ENCODE assay signal across 26 cellular contexts in genomic region chr5:132764671-132765070, GRCh38. TPM values are rescaled to one million over a fixed set of nuclear protein-coding genes. Genes with fewer than 3 reads are reported as not detected.
DNase-seq lines count a peak whose midpoint lies in the region; ATAC-seq, FAIRE-seq and TF ChIP-seq lines count a peak whose summit lies in the region.
"Had no signal": no experiment of that assay in that cellular context is flagged by ENCODE, and none has a peak within 500 bp of the region (broad histone marks: within the 10 kb centered on the region; RNA-seq: fewer than 3 reads in every experiment).

No MANE protein-coding gene starts in this region.

- H3K27ac Mint-ChIP-seq in activated CD4-positive, alpha-beta T cell treated with anti-CD3 and anti-CD28 coated beads, Interleukin-2, amount 10 ng/mL, durations not matched to agents 24 days and 14 days = peak overlapping the region; percentile 6
- H3K27ac Mint-ChIP-seq in activated CD4-positive, alpha-beta T cell treated with anti-CD3 and anti-CD28 coated beads for 36 hours = no peak overlapping the region
- H3K27ac Mint-ChIP-seq: CD4-positive, alpha-beta T cell; GM23338 had no signal

- H3K79me1 ChIP-seq in neuronal stem cell (ENCODE audit: low read depth, low read length) = peaks cover 7% of the 10 kb centered on the region

- CTCF ChIA-PET in activated CD4-positive, alpha-beta T cell treated with anti-CD3 and anti-CD28 coated beads for 36 hours (lab: Charles Lee) = interaction anchor here (0.7 to 1.4 kb wide), 2 partner anchors 118 to 126 kb away, joined by 3 read pairs; no protein-coding TSS in a partner anchor

- H2AFZ ChIP-seq in neuronal stem cell (ENCODE audit: low read length) = no peak overlapping the region
- H2AFZ ChIP-seq: GM23338 had no signal

- TF ChIP-seq POLR2A in GM12891 (IDR thresholded peaks at IDR 0.05; ENCODE audit: low read depth, low read length) = no peak

- H3K36me3 Mint-ChIP-seq in activated CD4-positive, alpha-beta T cell treated with anti-CD3 and anti-CD28 coated beads, Interleukin-2, amount 10 ng/mL, durations not matched to agents 24 days and 14 days (ENCODE audit: low read depth) = peaks cover 13% of the 10 kb centered on the region
- H3K36me3 Mint-ChIP-seq in activated CD4-positive, alpha-beta T cell treated with anti-CD3 and anti-CD28 coated beads for 36 hours (ENCODE audit: low read depth) = peaks cover 2% of the 10 kb centered on the region

- H3K18ac ChIP-seq in neuronal stem cell (ENCODE audit: low read length) = no peak overlapping the region

- no peaks in the 10 kb centered on the region for H3K9me3 Mint-ChIP-seq in activated CD4-positive, alpha-beta T cell treated with anti-CD3 and anti-CD28 coated beads, Interleukin-2, amount 10 ng/mL, durations not matched to agents 24 days and 14 days
- H3K9me3 Mint-ChIP-seq in activated CD4-positive, alpha-beta T cell treated with anti-CD3 and anti-CD28 coated beads for 36 hours (ENCODE audit: low read depth) = no peaks in the 10 kb centered on the region
- H3K9me3 Mint-ChIP-seq: CD4-positive, alpha-beta T cell; GM23338 had no signal

- H2BK5ac ChIP-seq in neuronal stem cell (ENCODE audit: low read length) = no peak overlapping the region

- no peak for ATAC-seq in activated CD4-positive, alpha-beta T cell treated with anti-CD3 and anti-CD28 coated beads for 36 hours
- no peak for ATAC-seq in HG02610 (IDR thresholded peaks at IDR 0.05; ENCODE audit: unreplicated experiment)
- ATAC-seq: GM12878, GM23338, HCT116 had no signal

- H3K14ac ChIP-seq in neuronal stem cell (ENCODE audit: low read length) = peak overlapping the region; percentile 40

- no peak overlapping the region for H3K9ac ChIP-seq in neuronal stem cell (ENCODE audit: low read depth, low read length, poor library complexity)
- H3K9ac ChIP-seq: BLaER1 had no signal

- no peak overlapping the region for H2BK15ac ChIP-seq in neuronal stem cell (ENCODE audit: low read length)

- H2BK120ac ChIP-seq in neuronal stem cell (ENCODE audit: low read depth, low read length) = no peak overlapping the region

- no peak overlapping the region for H3K4ac ChIP-seq in neuronal stem cell (ENCODE audit: low read length)

- H3K4me1 Mint-ChIP-seq in activated CD4-positive, alpha-beta T cell treated with anti-CD3 and anti-CD28 coated beads, Interleukin-2, amount 10 ng/mL, durations not matched to agents 24 days and 14 days = no peaks in the 10 kb centered on the region
- H3K4me1 Mint-ChIP-seq in activated CD4-positive, alpha-beta T cell treated with anti-CD3 and anti-CD28 coated beads for 36 hours = no peaks in the 10 kb centered on the region
- H3K4me1 Mint-ChIP-seq: GM23338 had no signal

- no peaks in the 10 kb centered on the region for H3K27me3 ChIP-seq in neuronal stem cell (ENCODE audit: control insufficient read depth in 3 of 3, insufficient read depth in 3 of 3, low read depth in 1 of 3, low read length in 3 of 3)
- H3K27me3 ChIP-seq: BLaER1 had no signal

- POLR2A ChIA-PET in activated CD4-positive, alpha-beta T cell treated with anti-CD3 and anti-CD28 coated beads for 36 hours (lab: Charles Lee) = interaction anchor here (0.5 kb wide), 1 partner anchor 283 kb away, joined by 3 read pairs; no protein-coding TSS in a partner anchor

- H3K4me3 Mint-ChIP-seq in activated CD4-positive, alpha-beta T cell treated with anti-CD3 and anti-CD28 coated beads, Interleukin-2, amount 10 ng/mL, durations not matched to agents 24 days and 14 days = no peak overlapping the region
- H3K4me3 Mint-ChIP-seq in activated CD4-positive, alpha-beta T cell treated with anti-CD3 and anti-CD28 coated beads for 36 hours = no peak overlapping the region
- H3K4me3 Mint-ChIP-seq: CD4-positive, alpha-beta T cell; GM23338 had no signal

- no peak overlapping the region for H2BK12ac ChIP-seq in neuronal stem cell (ENCODE audit: low read length)

- H2AK5ac ChIP-seq in neuronal stem cell (ENCODE audit: low read depth, low read length) = no peak overlapping the region

- H4K91ac ChIP-seq in neuronal stem cell (ENCODE audit: low read depth, low read length, poor library complexity) = no peak overlapping the region

- no peak overlapping the region for H3K23ac ChIP-seq in neuronal stem cell (ENCODE audit: low read depth, low read length, poor library complexity)

- H3K36me3 ChIP-seq in neuronal stem cell (replicated peaks in 1 of 2; ENCODE audit: control insufficient read depth in 2 of 2, insufficient read depth in 2 of 2, low read length in 2 of 2) = peaks cover 37 to 54% of the 10 kb centered on the region in 2 donors

- H3K9me3 ChIP-seq in neuronal stem cell (replicated peaks in 1 of 2; ENCODE audit: control insufficient read depth in 2 of 2, insufficient read depth in 1 of 2, low read depth in 1 of 2, low read length in 2 of 2) = no peaks in the 10 kb centered on the region
- H3K9me3 ChIP-seq: BLaER1 had no signal

- no peaks in the 10 kb centered on the region for H3K4me1 ChIP-seq in neuronal stem cell (ENCODE audit: control insufficient read depth in 2 of 2, insufficient read depth in 1 of 2, low read depth in 1 of 2, low read length in 2 of 2)

- no peak for DNase-seq in activated CD4-positive, alpha-beta T cell treated with anti-CD3 and anti-CD28 coated beads, Interleukin-2, amount 10 ng/mL, durations not matched to agents 24 days and 14 days
- no peak for DNase-seq in activated CD4-positive, alpha-beta T cell treated with anti-CD3 and anti-CD28 coated beads for 36 hours
- no peak for DNase-seq in GM12891 (ENCODE audit: insufficient read length, low spot score)
- peak; percentile 11 for DNase-seq in ecto neural progenitor cell (ENCODE audit: low spot score)
- DNase-seq in neuronal stem cell (ENCODE audit: low spot score) = no peak
- no peak for DNase-seq in DMS153 treated with DMSO at 0.1 percent for 48 hours (lab: John Stamatoyannopoulos, UW; ENCODE audit: unreplicated experiment)
- DNase-seq in SKM-1 (lab: John Stamatoyannopoulos, UW; ENCODE audit: unreplicated experiment) = no peak
- DNase-seq: ACHN; CD4-positive, alpha-beta T cell; COR-L47; DND-41; KG1; NCI-H1105; NCI-H2029 treated with DMSO at 0.1 percent for 48 hours; NCI-H2171; NCI-H524 treated with DMSO at 0.1 percent for 48 hours; OCI-M1; SHP77 had no signal

- H3K4me2 ChIP-seq in neuronal stem cell (ENCODE audit: insufficient read depth, low read length, poor library complexity, severe bottlenecking) = no peak overlapping the region
- H3K4me2 ChIP-seq: BLaER1, GM23338 had no signal

- H3K27ac ChIP-seq in neuronal stem cell (replicated peaks; ENCODE audit: low read length) = no peak overlapping the region
- H3K27ac ChIP-seq: 22Rv1, BLaER1 had no signal

- no CpG with 5 or more reads among the region's 6 CpGs for WGBS in neuronal stem cell (ENCODE audit: extremely low coverage in 2 of 2, insufficient read length in 2 of 2, insufficient replicate concordance in 1 of 2), 2 donors

- peak; percentile 9 for FAIRE-seq in GM12891 (lab: Jason Lieb, UNC)
- FAIRE-seq: GM12878, HTR-8/SVneo, RCC 7860 had no signal

- intact Hi-C loops in activated CD4-positive, alpha-beta T cell treated with anti-CD3 and anti-CD28 coated beads, Interleukin-2, amount 10 ng/mL, durations not matched to agents 24 days and 14 days (cut with micrococcal nuclease) = no loop called here
- intact Hi-C loops in activated CD4-positive, alpha-beta T cell treated with anti-CD3 and anti-CD28 coated beads for 36 hours (cut with DNase I, micrococcal nuclease) = no loop called here

- H4K8ac ChIP-seq in neuronal stem cell (ENCODE audit: low read depth, low read length) = no peak overlapping the region

- H3K4me3 ChIP-seq in neuronal stem cell (ENCODE audit: low read length in 2 of 2) = no peak overlapping the region
- H3K4me3 ChIP-seq: BLaER1, GM12878, GM23338 had no signal

- no peaks in the 10 kb centered on the region for H3K27me3 Mint-ChIP-seq in activated CD4-positive, alpha-beta T cell treated with anti-CD3 and anti-CD28 coated beads, Interleukin-2, amount 10 ng/mL, durations not matched to agents 24 days and 14 days
- no peaks in the 10 kb centered on the region for H3K27me3 Mint-ChIP-seq in activated CD4-positive, alpha-beta T cell treated with anti-CD3 and anti-CD28 coated beads for 36 hours
- H3K27me3 Mint-ChIP-seq: CD4-positive, alpha-beta T cell had no signal

TF ChIP-seq in GM12891, 5 proteins besides CTCF, POLR2A, EP300 and RAD21:
- no peak for TF ChIP-seq POU2F2 (IDR thresholded peaks at IDR 0.05; ENCODE audit: low read depth, low read length)
- no peak for TF ChIP-seq TAF1 (IDR thresholded peaks at IDR 0.05; ENCODE audit: low read depth, low read length)
- TF ChIP-seq SPI1 (IDR thresholded peaks at IDR 0.05; ENCODE audit: low read depth, low read length) = no peak
- TF ChIP-seq PAX5 (IDR thresholded peaks at IDR 0.05; ENCODE audit: insufficient read depth, low read length, severe bottlenecking) = no peak
- TF ChIP-seq POLR2AphosphoS5 (IDR thresholded peaks at IDR 0.05; ENCODE audit: low read depth, low read length) = no peak
TF ChIP-seq in GM12891: peak in this region for 0.

RNA-seq across cellular contexts. Expression of gene SEPTIN8, which starts 12.4 kb away (rescaled TPM):
- total RNA-seq in activated CD4-positive, alpha-beta T cell treated with anti-CD3 and anti-CD28 coated beads, Interleukin-2, amount 10 ng/mL, durations not matched to agents 24 days and 14 days = 43.8 and 45.4 TPM in 2 replicates
- 10 to 100 TPM; 18.6 to 19.9 TPM for total RNA-seq in activated CD4-positive, alpha-beta T cell treated with anti-CD3 and anti-CD28 coated beads for 36 hours
- 24.6 TPM for polyA plus RNA-seq in GM12891 (2012; ENCODE audit: low read depth, missing spikeins)
- polyA plus RNA-seq in neuronal stem cell (2013, experiment 1 of 2) = 53.7 TPM
- 53.2 TPM for polyA plus RNA-seq in neuronal stem cell (2013, experiment 2 of 2)

RNA-seq across cellular contexts. Expression of gene CCNI2, which starts 17.4 kb away (rescaled TPM):
- 39.5 and 42.7 TPM in 2 replicates for total RNA-seq in activated CD4-positive, alpha-beta T cell treated with anti-CD3 and anti-CD28 coated beads, Interleukin-2, amount 10 ng/mL, durations not matched to agents 24 days and 14 days
- 1 to 10 TPM; 4.3 to 4.6 TPM for total RNA-seq in activated CD4-positive, alpha-beta T cell treated with anti-CD3 and anti-CD28 coated beads for 36 hours
- polyA plus RNA-seq in GM12891 (2012; ENCODE audit: low read depth, missing spikeins) = 5.4 TPM
- 0.17 TPM for polyA plus RNA-seq in neuronal stem cell (2013, experiment 1 of 2)
- 0.14 TPM for polyA plus RNA-seq in neuronal stem cell (2013, experiment 2 of 2)

RNA-seq across cellular contexts. Expression of gene KIF3A, which starts 27.3 kb away (rescaled TPM):
- total RNA-seq in activated CD4-positive, alpha-beta T cell treated with anti-CD3 and anti-CD28 coated beads, Interleukin-2, amount 10 ng/mL, durations not matched to agents 24 days and 14 days = 44.2 and 51.9 TPM in 2 replicates
- total RNA-seq in activated CD4-positive, alpha-beta T cell treated with anti-CD3 and anti-CD28 coated beads for 36 hours = 10 to 100 TPM in 1 of 2 experiments, 1 to 10 TPM in 1; 7.1 to 10.6 TPM
- 8.6 TPM for polyA plus RNA-seq in GM12891 (2012; ENCODE audit: low read depth, missing spikeins)
- polyA plus RNA-seq in neuronal stem cell (2013, experiment 1 of 2) = 15.7 TPM
- polyA plus RNA-seq in neuronal stem cell (2013, experiment 2 of 2) = 17.9 TPM

RNA-seq across cellular contexts. Expression of gene SOWAHA, which starts 48.4 kb away (rescaled TPM):
- 0.59 and 0.65 TPM in 2 replicates for total RNA-seq in activated CD4-positive, alpha-beta T cell treated with anti-CD3 and anti-CD28 coated beads, Interleukin-2, amount 10 ng/mL, durations not matched to agents 24 days and 14 days
- under 1 TPM in 1 of 2 experiments, not detected in 1; 0.05 TPM for total RNA-seq in activated CD4-positive, alpha-beta T cell treated with anti-CD3 and anti-CD28 coated beads for 36 hours
- polyA plus RNA-seq in GM12891 (2012; ENCODE audit: low read depth, missing spikeins) = 0.23 TPM
- 0.03 TPM for polyA plus RNA-seq in neuronal stem cell (2013, experiment 1 of 2)
- 0.01 TPM for polyA plus RNA-seq in neuronal stem cell (2013, experiment 2 of 2)
- total RNA-seq: CD4-positive, alpha-beta T cell had no signal
